18 cellular contexts compared by ENCODE assay signal in genomic region chr6:1798303-1798964, GRCh38.
DNase-seq lines count a peak whose midpoint lies in the region; TF ChIP-seq lines count a peak whose summit lies in the region.
"Had no signal": no experiment of that assay in that cellular context is flagged by ENCODE, and none has a peak within 500 bp of the region (broad histone marks: within the 10 kb centered on the region; RNA-seq: fewer than 3 reads in every experiment).

No MANE protein-coding gene starts in this region.

- H3K9me3 Mint-ChIP-seq in MCF 10A (ENCODE audit: unreplicated experiment) (no peaks in the 10 kb centered on the region), mesothelial cell of epicardium (no peaks in the 10 kb centered on the region)
- no peaks in the 10 kb centered on the region for H3K9me3 Mint-ChIP-seq in activated naive CD8-positive, alpha-beta T cell treated with anti-CD3 and anti-CD28 coated beads for 36 hours

- H3K4me3 ChIP-seq in mammary epithelial cell (replicated peaks in 1 of 3; ENCODE audit: insufficient read depth in 1 of 3, low read depth in 2 of 3, low read length in 3 of 3), result no peak overlapping the region
- H3K4me3 ChIP-seq in tibial artery, result no peak overlapping the region
- H3K4me3 ChIP-seq in tibial nerve, result no peak overlapping the region
- H3K4me3 ChIP-seq: dorsolateral prefrontal cortex, gastrocnemius medialis had no signal

- H3K9ac ChIP-seq in mammary epithelial cell (ENCODE audit: insufficient read depth, low read length), result no peak overlapping the region

- H3K27ac ChIP-seq in mammary epithelial cell (ENCODE audit: insufficient read depth, low read depth, low read length) (no peak overlapping the region), tibial artery (peak overlapping the region; percentile 6 to 30), tibial nerve (peak overlapping the region in 1 of 4 donors; percentile 14)

- no peaks in the 10 kb centered on the region for H4K20me1 ChIP-seq in mammary epithelial cell (ENCODE audit: insufficient read depth, low read length)

- no peak for TF ChIP-seq POLR2A in tibial nerve (IDR thresholded peaks at IDR 0.05)

- 71% methylated on average over 8 of the region's 9 CpGs for WGBS in mammary epithelial cell (ENCODE audit: low coverage, missing lambda C conversion rate)
- 83 to 86% methylated on average over 9 of the region's 9 CpGs for WGBS in tibial nerve, 2 donors

- BruUV-seq in mammary epithelial cell (replicated peaks; lab: Mats Ljungman, UMichigan), result no TSS peak
- no TSS peak for BruUV-seq in MCF 10A (replicated peaks; lab: Mats Ljungman, UMichigan)

- CTCF ChIA-PET in mammary epithelial cell (lab: Charles Lee; ENCODE audit: low non-redundant PET), result no interaction called here
- CTCF ChIA-PET in MCF 10A (lab: Yijun Ruan, JAX), result no interaction called here

- no peak overlapping the region for H3K27ac Mint-ChIP-seq in MCF 10A (ENCODE audit: low read depth, unreplicated experiment)
- H3K27ac Mint-ChIP-seq in mesothelial cell of epicardium, result peak overlapping the region; percentile 81
- H3K27ac Mint-ChIP-seq in activated naive CD8-positive, alpha-beta T cell treated with anti-CD3 and anti-CD28 coated beads for 36 hours, result no peak overlapping the region

- in situ Hi-C loops in mammary epithelial cell (cut with MboI; ENCODE audit: low sequenced_read_pairs in 2 of 2), result no loop called here

- H3K36me3 ChIP-seq in mammary epithelial cell (ENCODE audit: insufficient read depth, low read length), result no peaks in the 10 kb centered on the region
- no peaks in the 10 kb centered on the region for H3K36me3 ChIP-seq in tibial artery
- H3K36me3 ChIP-seq in tibial nerve, result no peaks in the 10 kb centered on the region
- H3K36me3 ChIP-seq: gastrocnemius medialis had no signal

- intact Hi-C loops in mammary epithelial cell (cut with micrococcal nuclease) (no loop called here), MCF 10A (cut with micrococcal nuclease) (no loop called here), tibial artery (cut with DNase I; ENCODE audit: low total_unique reads) (no loop called here)

- no peak for TF ChIP-seq EP300 in tibial nerve (IDR thresholded peaks at IDR 0.05)

- POLR2A ChIA-PET in MCF 10A (lab: Yijun Ruan, JAX), result no interaction called here

- H3K4me3 Mint-ChIP-seq in MCF 10A (ENCODE audit: unreplicated experiment) (no peak overlapping the region), mesothelial cell of epicardium (no peak overlapping the region)
- H3K4me3 Mint-ChIP-seq in activated naive CD8-positive, alpha-beta T cell treated with anti-CD3 and anti-CD28 coated beads for 36 hours, result no peak overlapping the region

- H3K4me2 ChIP-seq in mammary epithelial cell (ENCODE audit: insufficient read depth, low read depth, low read length), result no peak overlapping the region

- no peak for DNase-seq in mammary epithelial cell
- DNase-seq in MCF 10A (ENCODE audit: unreplicated experiment), result no peak
- DNase-seq in cerebellar cortex (ENCODE audit: low spot score), result peak; percentile 1
- no peak for DNase-seq in mesothelial cell of epicardium (ENCODE audit: low spot score in 2 of 2, unreplicated experiment in 2 of 2)
- no peak for DNase-seq in tibial artery
- no peak for DNase-seq in tibial nerve (ENCODE audit: low spot score in 2 of 2)
- DNase-seq in OCI-M2 (lab: John Stamatoyannopoulos, UW; ENCODE audit: unreplicated experiment), result no peak
- no peak for DNase-seq in activated naive CD8-positive, alpha-beta T cell treated with anti-CD3 and anti-CD28 coated beads for 36 hours
- DNase-seq: activated CD8-positive, alpha-beta memory T cell treated with anti-CD3 and anti-CD28 coated beads, Interleukin-2, amount 50 U/mL, for 4 hours; activated effector memory CD4-positive, alpha-beta T cell treated with Interleukin-2 at 50 U/mL for 16 hours; dorsolateral prefrontal cortex; gastrocnemius medialis; Kasumi-1; NCI-H1436; NCI-H2171; NCI-H69; SHP77 treated with DMSO at 0.1 percent for 48 hours; substantia nigra had no signal

- H3K9me3 ChIP-seq in mammary epithelial cell (replicated peaks; ENCODE audit: insufficient read depth, low read length), result no peaks in the 10 kb centered on the region
- H3K9me3 ChIP-seq in tibial artery, result no peaks in the 10 kb centered on the region
- H3K9me3 ChIP-seq in tibial nerve, result no peaks in the 10 kb centered on the region
- H3K9me3 ChIP-seq: gastrocnemius medialis had no signal

- no peaks in the 10 kb centered on the region for H3K36me3 Mint-ChIP-seq in MCF 10A (ENCODE audit: insufficient read depth, unreplicated experiment)
- H3K36me3 Mint-ChIP-seq in mesothelial cell of epicardium, result no peaks in the 10 kb centered on the region
- H3K36me3 Mint-ChIP-seq in activated naive CD8-positive, alpha-beta T cell treated with anti-CD3 and anti-CD28 coated beads for 36 hours, result no peaks in the 10 kb centered on the region

- H2AFZ ChIP-seq in mammary epithelial cell (ENCODE audit: low read depth, low read length), result peak overlapping the region; percentile 59

- H3K79me2 ChIP-seq in mammary epithelial cell (ENCODE audit: insufficient read depth, low read length), result no peaks in the 10 kb centered on the region

- H3K4me1 ChIP-seq in mammary epithelial cell (ENCODE audit: insufficient read depth, low read length) (peaks cover 8% of the 10 kb centered on the region), tibial artery (peaks cover 0 to 29% (median 6%) of the 10 kb centered on the region in 4 donors), tibial nerve (peaks cover 0 to 17% (median 0%) of the 10 kb centered on the region in 4 donors)
- H3K4me1 ChIP-seq: gastrocnemius medialis had no signal

- H3K27me3 ChIP-seq in mammary epithelial cell (ENCODE audit: insufficient read depth, low read length) (no peaks in the 10 kb centered on the region), tibial artery (no peaks in the 10 kb centered on the region), tibial nerve (no peaks in the 10 kb centered on the region)
- H3K27me3 ChIP-seq: dorsolateral prefrontal cortex, gastrocnemius medialis had no signal

- no peaks in the 10 kb centered on the region for H3K4me1 Mint-ChIP-seq in MCF 10A (ENCODE audit: insufficient read depth, unreplicated experiment)
- H3K4me1 Mint-ChIP-seq in mesothelial cell of epicardium, result peaks cover 67% of the 10 kb centered on the region
- H3K4me1 Mint-ChIP-seq in activated naive CD8-positive, alpha-beta T cell treated with anti-CD3 and anti-CD28 coated beads for 36 hours, result peaks cover 12% of the 10 kb centered on the region

- TF ChIP-seq CTCF in mammary epithelial cell (conservative IDR thresholded peaks at IDR 0.05 in 1 of 2, IDR thresholded peaks at IDR 0.05 in 1 of 2; ENCODE audit: extremely low read depth in 1 of 2, insufficient read depth in 1 of 2, low read depth in 1 of 2, low read length in 2 of 2), result no peak
- no peak for TF ChIP-seq CTCF in MCF 10A (IDR thresholded peaks at IDR 0.05; ENCODE audit: unreplicated experiment)
- TF ChIP-seq CTCF in mesothelial cell of epicardium (IDR thresholded peaks at IDR 0.05; ENCODE audit: unreplicated experiment), result no peak
- TF ChIP-seq CTCF in tibial artery (IDR thresholded peaks at IDR 0.05), result no peak
- no peak for TF ChIP-seq CTCF in tibial nerve (IDR thresholded peaks at IDR 0.05)

- H3K27me3 Mint-ChIP-seq in MCF 10A (ENCODE audit: insufficient read depth, unreplicated experiment), result no peaks in the 10 kb centered on the region
- H3K27me3 Mint-ChIP-seq in mesothelial cell of epicardium (ENCODE audit: low read depth), result no peaks in the 10 kb centered on the region
- H3K27me3 Mint-ChIP-seq in activated naive CD8-positive, alpha-beta T cell treated with anti-CD3 and anti-CD28 coated beads for 36 hours, result no peaks in the 10 kb centered on the region

- dilution Hi-C loops in mammary epithelial cell (cut with HindIII; ENCODE audit: low sequenced_read_pairs), result no loop called here
